16 cellular contexts compared by ENCODE assay signal in the genomic region with DNA sequence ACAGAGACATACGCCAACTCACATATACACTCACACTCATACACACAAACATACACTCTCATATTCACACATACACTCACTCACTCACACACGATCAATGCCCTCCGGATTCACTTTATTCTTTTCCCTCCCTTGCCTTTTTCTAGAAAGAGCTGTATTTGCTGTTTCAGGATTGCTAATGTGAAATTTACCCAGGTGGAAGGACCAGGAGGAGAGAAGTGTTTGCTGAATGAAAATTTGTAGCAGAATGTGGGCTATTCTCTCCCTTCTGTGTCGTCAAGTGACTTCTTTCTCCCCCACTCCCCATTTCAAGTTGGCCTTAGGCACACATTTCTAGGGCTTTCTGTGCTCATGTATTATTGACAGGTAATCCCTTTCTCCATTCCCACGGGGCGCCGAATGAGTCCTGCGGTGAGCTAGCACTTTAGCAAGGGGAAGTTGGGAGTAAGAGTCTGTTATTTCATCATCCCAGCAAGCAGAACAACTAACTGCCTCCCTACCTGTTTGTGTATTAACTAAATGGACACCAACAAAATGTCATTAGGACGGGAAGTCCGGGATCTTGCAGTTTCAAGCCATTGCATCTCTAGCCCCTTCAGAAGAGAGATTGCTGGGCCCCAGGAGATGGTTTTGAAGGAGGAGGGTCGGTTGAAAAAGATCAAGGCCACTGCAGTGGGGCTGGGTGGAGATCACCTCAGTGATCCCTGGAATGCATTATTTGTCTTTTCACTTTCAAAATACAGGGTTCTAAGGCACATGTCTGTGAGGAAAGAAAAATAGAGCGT.
A peak's percentile ranks its signal among the peaks of the same experiment; 100 is the strongest.
DNase-seq lines count a peak whose midpoint lies in the region; TF ChIP-seq lines count a peak whose summit lies in the region.
"Had no signal": no experiment of that assay in that cellular context is flagged by ENCODE, and none has a peak within 500 bp of the region (broad histone marks: within the 10 kb centered on the region; RNA-seq: fewer than 3 reads in every experiment).

No MANE protein-coding gene starts in this region.

- 59% methylated on average over 12 of the region's 12 CpGs for WGBS in esophagus muscularis mucosa

- H3K4me1 ChIP-seq in HEK293 (ENCODE audit: control insufficient read depth, insufficient read depth, low read length) (peaks cover 32% of the 10 kb centered on the region), esophagus muscularis mucosa (no peaks in the 10 kb centered on the region)

- no peak for TF ChIP-seq EP300 in esophagus muscularis mucosa (IDR thresholded peaks at IDR 0.05)

- peaks cover 2% of the 10 kb centered on the region for H3K36me3 Mint-ChIP-seq in neural crest cell (ENCODE audit: low read depth)
- H3K36me3 Mint-ChIP-seq: naive thymus-derived CD8-positive, alpha-beta T cell had no signal

- H3K27ac ChIP-seq in HEK293 (ENCODE audit: extremely low read depth, low read depth, low read length), result peak overlapping the region; percentile 25; the same call in 1 of the 2 replicates
- no peak overlapping the region for H3K27ac ChIP-seq in esophagus muscularis mucosa (replicated peaks in 1 of 4)

- H3K27ac Mint-ChIP-seq in neural crest cell (ENCODE audit: unreplicated experiment), result no peak overlapping the region
- H3K27ac Mint-ChIP-seq: activated T-cell treated with anti-CD3 and anti-CD28 coated beads, Interleukin-2, amount 50 U/mL, for 72 hours; naive thymus-derived CD8-positive, alpha-beta T cell had no signal

- DNase-seq in NOMO-1 (lab: John Stamatoyannopoulos, UW; ENCODE audit: unreplicated experiment in 2 of 2) (peak; percentile 74 to 78), esophagus muscularis mucosa (ENCODE audit: extremely low spot score) (peak; percentile 80), neural crest cell (ENCODE audit: low read depth, low spot score) (no peak), HPDE6-E6E7 (ENCODE audit: extremely low spot score) (no peak), AG20443 (ENCODE audit: low spot score) (no peak), NCI-H748 treated with DMSO at 0.1 percent for 48 hours (lab: John Stamatoyannopoulos, UW) (no peak)
- no peak for DNase-seq in activated CD4-positive, alpha-beta T cell treated with anti-CD3 and anti-CD28 coated beads, Interleukin-2, amount 50 U/mL, for 4 hours
- DNase-seq: activated T-cell treated with anti-CD3 and anti-CD28 coated beads, Interleukin-2, amount 50 U/mL, for 72 hours; amygdala; C1 segment of cervical spinal cord; kidney; naive thymus-derived CD8-positive, alpha-beta T cell; NCI-H1092 treated with DMSO at 0.1 percent for 48 hours; NCI-H524 treated with DMSO at 0.1 percent for 48 hours; SK-N-SH had no signal

- peaks cover 56% of the 10 kb centered on the region for H3K27me3 Mint-ChIP-seq in neural crest cell (ENCODE audit: low read depth)

- peaks cover 34% of the 10 kb centered on the region for H3K4me1 Mint-ChIP-seq in neural crest cell

- no peak for TF ChIP-seq POLR2A in esophagus muscularis mucosa (IDR thresholded peaks at IDR 0.05; ENCODE audit: low read depth)

- peaks cover 4% of the 10 kb centered on the region for H3K9me3 Mint-ChIP-seq in neural crest cell

- CTCF ChIA-PET in HEK293 (lab: Yijun Ruan, JAX), result interaction anchor here (0.6 to 1.6 kb wide), 3 partner anchors 10 to 1293 kb away, joined by 3 read pairs; no protein-coding TSS in a partner anchor

- H3K4me3 Mint-ChIP-seq in neural crest cell, result peak overlapping the region; percentile 24
- H3K4me3 Mint-ChIP-seq: activated T-cell treated with anti-CD3 and anti-CD28 coated beads, Interleukin-2, amount 50 U/mL, for 72 hours; naive thymus-derived CD8-positive, alpha-beta T cell had no signal

- peaks cover 0 to 27% (median 0%) of the 10 kb centered on the region in 4 donors for H3K27me3 ChIP-seq in esophagus muscularis mucosa

- H3K36me3 ChIP-seq in HEK293 (ENCODE audit: control insufficient read depth in 2 of 2, insufficient read depth in 1 of 2, low read length in 2 of 2) (no peaks in the 10 kb centered on the region), esophagus muscularis mucosa (no peaks in the 10 kb centered on the region)

- intact Hi-C loops in esophagus muscularis mucosa (cut with DNase I), result no loop called here

- TF ChIP-seq CTCF in HEK293 (tag by site-specific recombination; IDR thresholded peaks at IDR 0.05) (no peak), esophagus muscularis mucosa (IDR thresholded peaks at IDR 0.05) (no peak), neural crest cell (conservative IDR thresholded peaks at IDR 0.05) (no peak)

- POLR2A ChIA-PET in HEK293 (lab: Yijun Ruan, JAX), result interaction anchor here (0.5 to 0.6 kb wide), 2 partner anchors 20 to 786 kb away, joined by 4 to 5 read pairs; no protein-coding TSS in a partner anchor

- H3K4me3 ChIP-seq in HEK293 (ENCODE audit: low read depth, low read length) (no peak overlapping the region), esophagus muscularis mucosa (no peak overlapping the region)

- H3K9me3 ChIP-seq in HEK293 (ENCODE audit: control insufficient read depth, insufficient read depth, low read depth, low read length), result no peaks in the 10 kb centered on the region
- H3K9me3 ChIP-seq in esophagus muscularis mucosa, result no peaks in the 10 kb centered on the region
- H3K9me3 ChIP-seq: SK-N-SH had no signal

TF ChIP-seq in HEK293, 187 proteins besides CTCF, POLR2A, EP300 and RAD21:
- TF ChIP-seq GLI2 (tag by site-specific recombination; IDR thresholded peaks at IDR 0.05; ENCODE audit: borderline replicate concordance, low read depth) (no peak), ZIC2 (tag by site-specific recombination; IDR thresholded peaks at IDR 0.05) (peak; percentile 34; the same call in 1 of the 2 replicates), ZNF610 (tag by site-specific recombination; IDR thresholded peaks at IDR 0.05; ENCODE audit: borderline replicate concordance) (0 out of 2 replicates have a peak, but pooled peaks have one; percentile 16), PRDM1 (tag by site-specific recombination; IDR thresholded peaks at IDR 0.05) (0 out of 2 replicates have a peak, but pooled peaks have one; percentile 19), ZBTB48 (tag by site-specific recombination; IDR thresholded peaks at IDR 0.05) (0 out of 2 replicates have a peak, but pooled peaks have one; percentile 18), HOXC10 (CRISPR knock-in tag; IDR thresholded peaks at IDR 0.05) (no peak)
- TF ChIP-seq, protein P1, sequence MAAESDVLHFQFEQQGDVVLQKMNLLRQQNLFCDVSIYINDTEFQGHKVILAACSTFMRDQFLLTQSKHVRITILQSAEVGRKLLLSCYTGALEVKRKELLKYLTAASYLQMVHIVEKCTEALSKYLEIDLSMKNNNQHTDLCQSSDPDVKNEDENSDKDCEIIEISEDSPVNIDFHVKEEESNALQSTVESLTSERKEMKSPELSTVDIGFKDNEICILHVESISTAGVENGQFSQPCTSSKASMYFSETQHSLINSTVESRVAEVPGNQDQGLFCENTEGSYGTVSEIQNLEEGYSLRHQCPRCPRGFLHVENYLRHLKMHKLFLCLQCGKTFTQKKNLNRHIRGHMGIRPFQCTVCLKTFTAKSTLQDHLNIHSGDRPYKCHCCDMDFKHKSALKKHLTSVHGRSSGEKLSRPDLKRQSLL (tag by site-specific recombination; IDR thresholded peaks at IDR 0.05), result no peak

Comparison
In these comparisons a context has a peak if more than half of its experiments do, and no peak if none do; other contexts are left out.
1. DNase-seq: peak in NOMO-1 (2 of 2) and esophagus muscularis mucosa (single experiment); none in neural crest cell (single experiment), HPDE6-E6E7 (single experiment), AG20443 (single experiment), NCI-H748 treated with DMSO at 0.1 percent for 48 hours (single experiment) and activated CD4-positive, alpha-beta T cell treated with anti-CD3 and anti-CD28 coated beads, Interleukin-2, amount 50 U/mL, for 4 hours (0 of 2).